15 cellular contexts compared by ENCODE assay signal in genomic region chr7:27170494-27170811, GRCh38. TPM values are rescaled to one million over a fixed set of nuclear protein-coding genes. Genes with fewer than 3 reads are reported as not detected.
DNase-seq lines count a peak whose midpoint lies in the region; ATAC-seq and TF ChIP-seq lines count a peak whose summit lies in the region.
"Had no signal": no experiment of that assay in that cellular context is flagged by ENCODE, and none has a peak within 500 bp of the region (broad histone marks: within the 10 kb centered on the region; RNA-seq: fewer than 3 reads in every experiment).

No MANE protein-coding gene starts in this region.

- CTCF ChIA-PET in SK-N-SH (lab: Yijun Ruan, JAX): interaction anchor here (1.4 to 12.3 kb wide), 7 partner anchors 4 to 801 kb away, joined by 3 to 205 read pairs (median 12); partner anchors contain the start of genes HOXA10, HOXA7 and HOXA9
- CTCF ChIA-PET in activated naive CD4-positive, alpha-beta T cell treated with anti-CD3 and anti-CD28 coated beads, Interleukin-2, amount 10 ng/mL, durations not matched to agents 7 days and 5 days (lab: Charles Lee): interaction anchor here (0.6 kb wide), 1 partner anchor 768 kb away, joined by 4 read pairs; no protein-coding TSS in a partner anchor

- peaks cover 9% of the 10 kb centered on the region for H3F3A ChIP-seq in SK-N-SH (replicated peaks; ENCODE audit: insufficient read depth)

- no peak for ATAC-seq in SK-N-SH treated with all-trans-retinoic acid at 6 μM for 48 hours
- ATAC-seq in GM19035 (IDR thresholded peaks at IDR 0.05; ENCODE audit: unreplicated experiment): no peak
- ATAC-seq: sciatic nerve had no signal

- H3K4me1 Mint-ChIP-seq in activated naive CD4-positive, alpha-beta T cell treated with anti-CD3 and anti-CD28 coated beads, Interleukin-2, amount 10 ng/mL, durations not matched to agents 7 days and 5 days: peaks cover 14% of the 10 kb centered on the region
- H3K4me1 Mint-ChIP-seq: endodermal cell had no signal

- no peaks in the 10 kb centered on the region for H3K9me3 ChIP-seq in SK-N-SH
- H3K9me3 ChIP-seq in adipocyte (ENCODE audit: control insufficient read depth, low read length): no peaks in the 10 kb centered on the region
- no peaks in the 10 kb centered on the region for H3K9me3 ChIP-seq in mucosa of rectum (ENCODE audit: control insufficient read depth in 2 of 2, low read length in 2 of 2)
- H3K9me3 ChIP-seq in tibial nerve: no peaks in the 10 kb centered on the region

- TF ChIP-seq EP300 in SK-N-SH (IDR thresholded peaks at IDR 0.05; ENCODE audit: borderline replicate concordance in 1 of 2, low read depth in 1 of 2, low read length in 1 of 2) (no peak), tibial nerve (IDR thresholded peaks at IDR 0.05) (no peak)

- no peaks in the 10 kb centered on the region for H3K79me2 ChIP-seq in SK-N-SH (ENCODE audit: insufficient read depth)

- POLR2A ChIA-PET in SK-N-SH (lab: Yijun Ruan, JAX): no interaction called here

- H3K36me3 Mint-ChIP-seq in activated naive CD4-positive, alpha-beta T cell treated with anti-CD3 and anti-CD28 coated beads, Interleukin-2, amount 10 ng/mL, durations not matched to agents 7 days and 5 days: peaks cover 8% of the 10 kb centered on the region

- H3K4me1 ChIP-seq in SK-N-SH (ENCODE audit: control insufficient read depth in 1 of 2, insufficient read depth in 2 of 2, low read depth in 1 of 2, low read length in 1 of 2) (peaks cover 0 to 2% of the 10 kb centered on the region in 2 experiments; a peak in 1 of 4 replicates), adipocyte (ENCODE audit: control insufficient read depth, insufficient read depth, low read length) (peaks cover 47% of the 10 kb centered on the region), mucosa of rectum (ENCODE audit: control insufficient read depth in 2 of 2, insufficient read depth in 2 of 2, low read length in 2 of 2) (peaks cover 24 to 33% of the 10 kb centered on the region in 2 donors), tibial nerve (peaks cover 0 to 68% (median 15%) of the 10 kb centered on the region in 4 donors)

- no peak for TF ChIP-seq CTCF in SK-N-SH (IDR thresholded peaks at IDR 0.05)
- TF ChIP-seq CTCF in tibial nerve (IDR thresholded peaks at IDR 0.05): no peak

- WGBS in SK-N-SH (ENCODE audit: low lambda C conversion rate): 14% methylated on average over 5 of the region's 5 CpGs
- WGBS in tibial nerve, 2 donors: 52 to 56% methylated on average over 5 of the region's 5 CpGs

- no peaks in the 10 kb centered on the region for H3K9me2 ChIP-seq in SK-N-SH

- peaks cover 13% of the 10 kb centered on the region for H4K20me1 ChIP-seq in SK-N-SH (ENCODE audit: insufficient read depth)

- no peak overlapping the region for H3K27ac Mint-ChIP-seq in activated naive CD4-positive, alpha-beta T cell treated with anti-CD3 and anti-CD28 coated beads, Interleukin-2, amount 10 ng/mL, durations not matched to agents 7 days and 5 days
- H3K27ac Mint-ChIP-seq: endodermal cell had no signal

- H3K4me3 ChIP-seq in SK-N-SH (ENCODE audit: low read depth in 2 of 2, low read length in 1 of 2) (no peak overlapping the region), adipocyte (ENCODE audit: low read length) (peak overlapping the region; percentile 94), mucosa of rectum (ENCODE audit: low read length in 2 of 2) (peak overlapping the region; percentile 67 to 79), tibial nerve (peak overlapping the region; percentile 24 to 74 (median 32))

- H3K27me3 Mint-ChIP-seq in activated naive CD4-positive, alpha-beta T cell treated with anti-CD3 and anti-CD28 coated beads, Interleukin-2, amount 10 ng/mL, durations not matched to agents 7 days and 5 days: peaks cover 98% of the 10 kb centered on the region

- TF ChIP-seq POLR2A in tibial nerve (IDR thresholded peaks at IDR 0.05): no peak

- DNase-seq in SK-N-SH: no peak
- DNase-seq in adipocyte (ENCODE audit: low read depth): no peak
- DNase-seq in tibial nerve (ENCODE audit: low spot score in 2 of 2): no peak
- DNase-seq in activated naive CD4-positive, alpha-beta T cell treated with anti-CD3 and anti-CD28 coated beads, Interleukin-2, amount 10 ng/mL, durations not matched to agents 7 days and 5 days: no peak
- DNase-seq in HuH-7 (ENCODE audit: low spot score): no peak
- DNase-seq: activated CD4-positive, CD25-positive, alpha-beta regulatory T cell; activated T-cell treated with anti-CD3 and anti-CD28 coated beads, Interleukin-2, amount 50 U/mL, for 1 hour; DND-41; GOT3; midbrain had no signal

- TF ChIP-seq RAD21 in SK-N-SH (IDR thresholded peaks at IDR 0.05; ENCODE audit: low read length): no peak

- H3K4me3 Mint-ChIP-seq in activated naive CD4-positive, alpha-beta T cell treated with anti-CD3 and anti-CD28 coated beads, Interleukin-2, amount 10 ng/mL, durations not matched to agents 7 days and 5 days: no peak overlapping the region
- H3K4me3 Mint-ChIP-seq: endodermal cell had no signal

- no peaks in the 10 kb centered on the region for H3K9me3 Mint-ChIP-seq in activated naive CD4-positive, alpha-beta T cell treated with anti-CD3 and anti-CD28 coated beads, Interleukin-2, amount 10 ng/mL, durations not matched to agents 7 days and 5 days

- H3K4me2 ChIP-seq in SK-N-SH: no peak overlapping the region

- H3K36me3 ChIP-seq in SK-N-SH (replicated peaks in 1 of 2; ENCODE audit: control insufficient read depth in 1 of 2, insufficient read depth in 2 of 2, low read length in 1 of 2) (no peaks in the 10 kb centered on the region), adipocyte (ENCODE audit: control insufficient read depth, insufficient read depth, low read length, severe bottlenecking) (no peaks in the 10 kb centered on the region), mucosa of rectum (ENCODE audit: control insufficient read depth in 2 of 2, insufficient read depth in 2 of 2, low read length in 2 of 2) (no peaks in the 10 kb centered on the region), tibial nerve (no peaks in the 10 kb centered on the region)

- no peak overlapping the region for H2AFZ ChIP-seq in SK-N-SH (ENCODE audit: low read depth)

- H3K27me3 ChIP-seq in SK-N-SH (ENCODE audit: insufficient read depth): peaks cover 100% of the 10 kb centered on the region
- no peaks in the 10 kb centered on the region for H3K27me3 ChIP-seq in adipocyte (replicated peaks; ENCODE audit: control insufficient read depth, insufficient read depth, low read length)
- H3K27me3 ChIP-seq in mucosa of rectum (ENCODE audit: control insufficient read depth in 2 of 2, insufficient read depth in 2 of 2, low read length in 2 of 2): peaks cover 0 to 12% of the 10 kb centered on the region in 2 donors
- H3K27me3 ChIP-seq in tibial nerve: peaks cover 0 to 95% of the 10 kb centered on the region in 2 donors

- no peak overlapping the region for H3K9ac ChIP-seq in SK-N-SH
- H3K9ac ChIP-seq in adipocyte (ENCODE audit: low read length): peak overlapping the region; percentile 93
- H3K9ac ChIP-seq in mucosa of rectum (ENCODE audit: low read depth in 1 of 2, low read length in 2 of 2): peak overlapping the region; percentile 73 to 96

- H3K27ac ChIP-seq in SK-N-SH (ENCODE audit: low read depth in 2 of 2, low read length in 1 of 2) (no peak overlapping the region), mucosa of rectum (ENCODE audit: low read depth in 2 of 2, low read length in 2 of 2) (peak overlapping the region; percentile 92 to 96), tibial nerve (peak overlapping the region; percentile 67 to 94 (median 88))

TF ChIP-seq in SK-N-SH, 30 proteins besides CTCF, POLR2A, EP300 and RAD21 (continues in another document):
- TF ChIP-seq EZH2phosphoT487 (IDR thresholded peaks at IDR 0.05; ENCODE audit: borderline replicate concordance, low read depth) (peak; percentile 77), NRF1 (IDR thresholded peaks at IDR 0.05; ENCODE audit: low read depth, low read length) (no peak), FOXJ3 (CRISPR knock-in tag; IDR thresholded peaks at IDR 0.05) (no peak)

TF ChIP-seq in SK-N-SH treated with all-trans-retinoic acid at 6 μM for 48 hours, 23 proteins besides CTCF, POLR2A, EP300 and RAD21:
- TF ChIP-seq OSR1 (CRISPR knock-in tag; IDR thresholded peaks at IDR 0.05) (no peak), ZC3H10 (CRISPR knock-in tag; IDR thresholded peaks at IDR 0.05) (no peak)

RNA-seq across cellular contexts. Expression of gene HOXA10, which starts 3.7 kb away (rescaled TPM):
- polyA plus RNA-seq in SK-N-SH (2012; rRNA removed): not detected in 2 replicates
- polyA plus RNA-seq in SK-N-SH (2012; cell fraction: cytosol; rRNA removed): not detected in 2 replicates
- polyA plus RNA-seq in SK-N-SH (2012; cell fraction: nucleus; rRNA removed): not detected in 2 replicates
- 10 to 100 TPM; 19.0 to 34.1 (median 24.9) TPM for total RNA-seq in tibial nerve
- total RNA-seq: endodermal cell had no signal

RNA-seq across cellular contexts. Expression of gene HOXA9, which starts 5.1 kb away (rescaled TPM):
- polyA plus RNA-seq in SK-N-SH (2012; rRNA removed): not detected in 2 replicates
- polyA plus RNA-seq in SK-N-SH (2012; cell fraction: cytosol; rRNA removed): not detected in 2 replicates
- polyA plus RNA-seq in SK-N-SH (2012; cell fraction: nucleus; rRNA removed): not detected in 2 replicates
- total RNA-seq in tibial nerve: 10 to 100 TPM; 10.5 to 13.8 (median 12.7) TPM
- total RNA-seq: endodermal cell had no signal

RNA-seq across cellular contexts. Expression of gene HOXA7, which starts 14.0 kb away (rescaled TPM):
- polyA plus RNA-seq in SK-N-SH (2012; rRNA removed): not detected in 2 replicates
- polyA plus RNA-seq in SK-N-SH (2012; cell fraction: cytosol; rRNA removed): not detected in 2 replicates
- polyA plus RNA-seq in SK-N-SH (2012; cell fraction: nucleus; rRNA removed): not detected in 2 replicates
- total RNA-seq in tibial nerve: 10 to 100 TPM in 2 of 4 donors, 1 to 10 TPM in 2; 8.7 to 16.9 (median 11.3) TPM
- total RNA-seq: endodermal cell had no signal

RNA-seq across cellular contexts. Expression of gene HOXA11, which starts 14.6 kb away (rescaled TPM):
- not detected in 2 replicates for polyA plus RNA-seq in SK-N-SH (2012; rRNA removed)
- polyA plus RNA-seq in SK-N-SH (2012; cell fraction: cytosol; rRNA removed): not detected in 2 replicates
- not detected in 2 replicates for polyA plus RNA-seq in SK-N-SH (2012; cell fraction: nucleus; rRNA removed)
- 10 to 100 TPM in 2 of 4 donors, 1 to 10 TPM in 2; 5.0 to 13.2 (median 9.5) TPM for total RNA-seq in tibial nerve
- total RNA-seq: endodermal cell had no signal

RNA-seq across cellular contexts. Expression of gene HOXA3, which starts 18.1 kb away (rescaled TPM):
- 0.15 TPM in 1 of 2 replicates, not detected in the other for polyA plus RNA-seq in SK-N-SH (2012; rRNA removed)
- not detected in 2 replicates for polyA plus RNA-seq in SK-N-SH (2012; cell fraction: cytosol; rRNA removed)
- polyA plus RNA-seq in SK-N-SH (2012; cell fraction: nucleus; rRNA removed): not detected in 2 replicates
- total RNA-seq in tibial nerve: 10 to 100 TPM in 1 of 4 donors, 1 to 10 TPM in 3; 7.0 to 18.8 (median 8.7) TPM
- total RNA-seq: endodermal cell had no signal

Comparison
In these comparisons a context has a peak if more than half of its experiments do, and no peak if none do; other contexts are left out.
1. H3K27ac ChIP-seq: peak in mucosa of rectum (2 of 2) and tibial nerve (4 of 4); none in SK-N-SH (0 of 2).
2. H3K4me3 ChIP-seq: peak in adipocyte (single experiment), mucosa of rectum (2 of 2) and tibial nerve (4 of 4); none in SK-N-SH (0 of 2).